Comparison of ENCODE assay signal across 17 cellular contexts in genomic region chr2:52456759-52457377, GRCh38.
"Had no signal": no experiment of that assay in that cellular context is flagged by ENCODE, and none has a peak within 500 bp of the region (broad histone marks: within the 10 kb centered on the region; RNA-seq: fewer than 3 reads in every experiment).

No MANE protein-coding gene starts in this region.

- H3K4me3 ChIP-seq: prostate gland, skin epidermis had no signal

- DNase-seq: activated CD4-positive, CD25-positive, alpha-beta regulatory T cell treated with anti-CD3 and anti-CD28 coated beads, Interleukin-2, amount 50 U/mL, for 72 hours; activated naive CD4-positive, alpha-beta T cell; activated naive CD8-positive, alpha-beta T cell treated with anti-CD3 and anti-CD28 coated beads, Interleukin-2, amount 10 ng/mL, durations not matched to agents 7 days and 5 days; activated T-cell treated with anti-CD3 and anti-CD28 coated beads for 4 hours; aorta; hippocampal formation; left ventricle myocardium superior; right cardiac atrium; stimulated activated CD4-positive, alpha-beta T cell treated with anti-CD3 and anti-CD28 coated beads, Interleukin-4, amount 100 ng/mL, for 4 hours; stimulated activated naive CD8-positive, alpha-beta T cell treated with anti-CD3 and anti-CD28 coated beads, Interleukin-15, Interleukin-2, amounts not matched to agents 100 U/mL and 50 U/mL, for 24 hours; T-cell; T-helper 9 cell; trophoblast cell had no signal

- H3K9me3 ChIP-seq: prostate gland had no signal

- FAIRE-seq: colon had no signal

- H3K27ac ChIP-seq: prostate gland, skin epidermis had no signal

- H3K4me1 ChIP-seq: prostate gland had no signal

- H3K36me3 ChIP-seq: prostate gland had no signal

- ATAC-seq: esophagus mucosa; left ventricle myocardium superior; right cardiac atrium; stimulated activated naive CD8-positive, alpha-beta T cell treated with anti-CD3 and anti-CD28 coated beads, Interleukin-15, Interleukin-2, amounts not matched to agents 100 U/mL and 50 U/mL, for 24 hours; T-cell had no signal
